Comparison of ENCODE assay signal across 19 cellular contexts in genomic region chr1:81812712-81813111, GRCh38. TPM values are rescaled to one million over a fixed set of nuclear protein-coding genes. Genes with fewer than 3 reads are reported as not detected.
DNase-seq lines count a peak whose midpoint lies in the region; ATAC-seq, FAIRE-seq and TF ChIP-seq lines count a peak whose summit lies in the region.
"Had no signal": no experiment of that assay in that cellular context is flagged by ENCODE, and none has a peak within 500 bp of the region (broad histone marks: within the 10 kb centered on the region; RNA-seq: fewer than 3 reads in every experiment).

No MANE protein-coding gene starts in this region.

- no peak for ATAC-seq in A549
- no peak for ATAC-seq in GM21786 (IDR thresholded peaks at IDR 0.05; ENCODE audit: unreplicated experiment)
- ATAC-seq: foreskin keratinocyte, left colon had no signal

- H3K4me3 ChIP-seq in A549 = peak overlapping the region; percentile 3; the same call in 1 of the 3 replicates
- H3K4me3 ChIP-seq in ascending aorta = peak overlapping the region; percentile 10 to 30
- no peak overlapping the region for H3K4me3 ChIP-seq in fibroblast of the aortic adventitia (ENCODE audit: low read depth, low read length)
- H3K4me3 ChIP-seq: ovary had no signal

- peak overlapping the region; percentile 65 to 78; a peak in 4 of 6 replicates for H3K27ac ChIP-seq in A549
- peak overlapping the region in 1 of 2 donors; percentile 30 for H3K27ac ChIP-seq in ascending aorta
- H3K27ac ChIP-seq: foreskin keratinocyte, ovary had no signal

- TF ChIP-seq CTCF in A549 (IDR thresholded peaks at IDR 0.05) = no peak
- no peak for TF ChIP-seq CTCF in ascending aorta (IDR thresholded peaks at IDR 0.05)
- TF ChIP-seq CTCF in fibroblast of the aortic adventitia (IDR thresholded peaks at IDR 0.05; ENCODE audit: insufficient read depth, low read length) = no peak

- TF ChIP-seq POLR2A in A549 (IDR thresholded peaks at IDR 0.05; ENCODE audit: low read length) = no peak

- H3K27me3 ChIP-seq in ascending aorta = no peaks in the 10 kb centered on the region
- H3K27me3 ChIP-seq: foreskin keratinocyte, ovary had no signal

- peak overlapping the region; percentile 85 for H3K4me2 ChIP-seq in A549

- DNase-seq in A549 (ENCODE audit: low read depth in 1 of 2, low spot score in 1 of 2) = peak in 1 of 2 experiments; percentile 34
- DNase-seq in H4 (ENCODE audit: low spot score) = peak; percentile 33
- DNase-seq in ascending aorta (ENCODE audit: low spot score in 2 of 2) = no peak
- peak; percentile 52 for DNase-seq in fibroblast of the aortic adventitia (ENCODE audit: low read depth)
- DNase-seq in NCI-H510A treated with DMSO at 0.1 percent for 48 hours (lab: John Stamatoyannopoulos, UW) = no peak
- no peak for DNase-seq in G401 (ENCODE audit: low spot score)
- no peak for DNase-seq in midbrain (lab: John Stamatoyannopoulos, UW)
- DNase-seq: activated B cell treated with CpG ODN at 0.5 μM for 24 hours; activated CD8-positive, alpha-beta memory T cell treated with anti-CD3 and anti-CD28 coated beads for 24 hours; activated naive CD8-positive, alpha-beta T cell treated with anti-CD3 and anti-CD28 coated beads, Interleukin-2, amount 10 ng/mL, durations not matched to agents 7 days and 5 days; central memory CD4-positive, alpha-beta T cell; effector CD4-positive, alpha-beta T cell; left colon; NK-92 treated with Interleukin-12 subunit alpha and Interleukin-12 subunit beta, amount 100 ng/mL, for 24 hours; ovary; stimulated activated CD4-positive, alpha-beta T cell treated with anti-CD3 and anti-CD28 coated beads, Interleukin-2, amount 100 ng/mL, for 48 hours; T-helper 1 cell had no signal

- in situ Hi-C loops in G401 (cut with HindIII; ENCODE audit: low sequenced_read_pairs) = no loop called here

- H3K36me3 ChIP-seq in ascending aorta = no peaks in the 10 kb centered on the region
- H3K36me3 ChIP-seq: ovary had no signal

- no peak for FAIRE-seq in A549 (lab: Jason Lieb, UNC)

- H3K9me3 ChIP-seq in A549 = no peaks in the 10 kb centered on the region
- no peaks in the 10 kb centered on the region for H3K9me3 ChIP-seq in ascending aorta
- H3K9me3 ChIP-seq: ovary had no signal

- POLR2A ChIA-PET in A549 (lab: Yijun Ruan, JAX) = interaction anchor here (1.2 kb wide), 1 partner anchor 11 kb away, joined by 3 read pairs; no protein-coding TSS in a partner anchor

- WGBS in A549 (ENCODE audit: missing lambda C conversion rate) = 10% methylated on average over 4 of the region's 4 CpGs

- peaks cover 18% of the 10 kb centered on the region; the same call in 2 of the 3 replicates for H3K4me1 ChIP-seq in A549
- H3K4me1 ChIP-seq in ascending aorta = peaks cover 0 to 18% of the 10 kb centered on the region in 2 donors
- H3K4me1 ChIP-seq: foreskin keratinocyte had no signal

- no peak for TF ChIP-seq RAD21 in A549 (conservative IDR thresholded peaks at IDR 0.05 in 1 of 2, IDR thresholded peaks at IDR 0.05 in 1 of 2)

- CTCF ChIA-PET in A549 (lab: Yijun Ruan, JAX) = no interaction called here

- intact Hi-C loops in ascending aorta (cut with DNase I) = no loop called here

- no peak for TF ChIP-seq EP300 in A549 (IDR thresholded peaks at IDR 0.05)

TF ChIP-seq in A549, 52 proteins besides CTCF, POLR2A, EP300 and RAD21:
- TF ChIP-seq USF2 (IDR thresholded peaks at IDR 0.05) (no peak), RARB (CRISPR knock-in tag; IDR thresholded peaks at IDR 0.05) (no peak)

RNA-seq across cellular contexts. Expression of gene ADGRL2, which starts 12.0 kb away (rescaled TPM):
- polyA plus RNA-seq in A549 (2011; rRNA removed) (24.1 and 38.7 TPM in 2 replicates), A549 (2017; fragmentation: RNase III; extraction: RNeasy Plus Mini Kit Qiagen cat#74134 plus additional on column Dnase treatment) (10.8 to 12.8 TPM (median 11.6 TPM) in 3 replicates)
- 7.6 and 9.7 TPM in 2 replicates for polyA plus RNA-seq in A549 (2012; cell fraction: cytosol; rRNA removed)
- 7.4 and 10.7 TPM in 2 replicates for polyA plus RNA-seq in A549 (2012; cell fraction: nucleus; rRNA removed)
- polyA minus RNA-seq in A549 (2011; rRNA and poly(A)+ RNA removed) = 26.0 and 42.0 TPM in 2 replicates
- total RNA-seq in H4 (2014; rRNA removed; shearing (Covaris generic)) = 29.4 and 36.4 TPM in 2 replicates
- total RNA-seq in ascending aorta (48.9 TPM), fibroblast of the aortic adventitia (ENCODE audit: low replicate concordance) (52.1 and 104 TPM in 2 replicates)
- total RNA-seq in G401 (2014; rRNA removed; shearing (Covaris generic)) = not detected in 2 replicates
- total RNA-seq: activated B cell treated with CpG ODN at 0.5 μM for 24 hours; activated naive CD8-positive, alpha-beta T cell treated with anti-CD3 and anti-CD28 coated beads, Interleukin-2, amount 10 ng/mL, durations not matched to agents 7 days and 5 days had no signal

Comparison
In these comparisons a context has a peak if more than half of its experiments do, and no peak if none do; other contexts are left out.
1. DNase-seq: peak in H4 (single experiment) and fibroblast of the aortic adventitia (single experiment); none in ascending aorta (0 of 2), NCI-H510A treated with DMSO at 0.1 percent for 48 hours (single experiment), G401 (single experiment) and midbrain (single experiment).
2. RNA of gene ADGRL2, which starts 12.0 kb away (total RNA-seq): 52.1 to 104 TPM in fibroblast of the aortic adventitia, 48.9 TPM in ascending aorta (single experiment) and 29.4 to 36.4 TPM in H4; not detected in G401; every median in the first group is over 10 times any median in the second.